Comparison of ENCODE assay signal across 8 cellular contexts in genomic region chr7:142385528-142386340, GRCh38.
DNase-seq lines count a peak whose midpoint lies in the region; ATAC-seq and TF ChIP-seq lines count a peak whose summit lies in the region.

No MANE protein-coding gene starts in this region.

- H3K4me1 ChIP-seq in OCI-LY1 (ENCODE audit: insufficient read depth, low read length, severe bottlenecking) (no peaks in the 10 kb centered on the region), adrenal gland (replicated peaks in 1 of 2) (no peaks in the 10 kb centered on the region), spleen (peaks cover 0 to 20% (median 7%) of the 10 kb centered on the region in 6 donors), uterus (no peaks in the 10 kb centered on the region)

- no peaks in the 10 kb centered on the region for H3K9me3 ChIP-seq in OCI-LY1 (ENCODE audit: low read length)
- H3K9me3 ChIP-seq in adrenal gland (replicated peaks in 1 of 3): no peaks in the 10 kb centered on the region
- no peaks in the 10 kb centered on the region for H3K9me3 ChIP-seq in spleen
- no peaks in the 10 kb centered on the region for H3K9me3 ChIP-seq in uterus

- no peaks in the 10 kb centered on the region for H3K79me2 ChIP-seq in OCI-LY1 (ENCODE audit: insufficient read depth, low read length)

- H3K27me3 ChIP-seq in OCI-LY1 (ENCODE audit: insufficient read depth, low read length) (no peaks in the 10 kb centered on the region), adrenal gland (no peaks in the 10 kb centered on the region), spleen (replicated peaks in 1 of 7) (no peaks in the 10 kb centered on the region), uterus (no peaks in the 10 kb centered on the region)

- H3K27ac ChIP-seq in OCI-LY1 (ENCODE audit: low read depth, low read length, poor library complexity, severe bottlenecking) (no peak overlapping the region), adrenal gland (no peak overlapping the region), spleen (no peak overlapping the region), uterus (no peak overlapping the region)

- H3K4me3 ChIP-seq in OCI-LY1 (ENCODE audit: low read depth, low read length, poor library complexity, severe bottlenecking) (no peak overlapping the region), adrenal gland (no peak overlapping the region), spleen (no peak overlapping the region), uterus (no peak overlapping the region)

- no peak overlapping the region for H3K4me2 ChIP-seq in OCI-LY1 (ENCODE audit: low read length)

- no peak overlapping the region for H2AFZ ChIP-seq in OCI-LY1 (ENCODE audit: low read length)

- no peaks in the 10 kb centered on the region for H3K9me2 ChIP-seq in OCI-LY1 (ENCODE audit: low read depth, low read length)

- no peak overlapping the region for H3K9ac ChIP-seq in OCI-LY1 (ENCODE audit: low read length)

- intact Hi-C loops in adrenal gland (cut with DNase I): no loop called here
- intact Hi-C loops in spleen (cut with DNase I; ENCODE audit: low total_unique reads): no loop called here
- intact Hi-C loops in uterus (cut with DNase I; ENCODE audit: low total_unique reads): no loop called here

- H3K36me3 ChIP-seq in OCI-LY1 (ENCODE audit: insufficient read depth, low read length): no peaks in the 10 kb centered on the region
- H3K36me3 ChIP-seq in adrenal gland (replicated peaks in 1 of 2): no peaks in the 10 kb centered on the region
- no peaks in the 10 kb centered on the region for H3K36me3 ChIP-seq in spleen
- no peaks in the 10 kb centered on the region for H3K36me3 ChIP-seq in uterus

- TF ChIP-seq CTCF in OCI-LY1 (IDR thresholded peaks at IDR 0.05; ENCODE audit: low read length) (peak; percentile 89), adrenal gland (IDR thresholded peaks at IDR 0.05) (peak in 5 of 6 experiments; percentile 24 to 49 (median 38)), spleen (IDR thresholded peaks at IDR 0.05 in 8 of 11, conservative IDR thresholded peaks at IDR 0.05 in 3 of 11) (peak in 10 of 11 experiments; percentile 19 to 83 (median 52)), uterus (IDR thresholded peaks at IDR 0.05) (no peak)

- TF ChIP-seq POLR2A in adrenal gland (IDR thresholded peaks at IDR 0.05) (no peak), spleen (IDR thresholded peaks at IDR 0.05) (no peak), uterus (IDR thresholded peaks at IDR 0.05) (no peak)

- DNase-seq in DMS114 treated with DMSO at 0.1 percent for 48 hours (lab: John Stamatoyannopoulos, UW; ENCODE audit: unreplicated experiment) (peak; percentile 24), adrenal gland (peak in 5 of 7 donors; percentile 16 to 38 (median 21)), hepatic stellate cell (ENCODE audit: low spot score) (peak; percentile 27), spleen (no peak), uterus (no peak)

- WGBS in adrenal gland, 4 donors: 40 to 63% (median 54%) methylated on average over 4 to 8 of the region's 8 CpGs
- WGBS in spleen, 5 donors: 39 to 47% (median 41%) methylated on average over 7 to 8 of the region's 8 CpGs

- H3F3A ChIP-seq in OCI-LY1 (ENCODE audit: insufficient read depth, low read length): no peaks in the 10 kb centered on the region

- H4K20me1 ChIP-seq in OCI-LY1 (ENCODE audit: insufficient read depth, low read length): no peaks in the 10 kb centered on the region

- ATAC-seq in GM19438 (IDR thresholded peaks at IDR 0.05; ENCODE audit: low read depth, unreplicated experiment) (peak; percentile 74), HG03469 (IDR thresholded peaks at IDR 0.05; ENCODE audit: unreplicated experiment) (peak; percentile 52)

Comparison
In these comparisons a context has a peak if more than half of its experiments do, and no peak if none do; other contexts are left out.
1. DNase-seq: peak in DMS114 treated with DMSO at 0.1 percent for 48 hours (single experiment), adrenal gland (5 of 7) and hepatic stellate cell (single experiment); none in spleen (single experiment) and uterus (0 of 2).
2. CTCF ChIP-seq: peak in OCI-LY1 (single experiment), adrenal gland (5 of 6) and spleen (10 of 11); none in uterus (0 of 4).